8 cellular contexts compared by ENCODE assay signal in genomic region chr12:122123051-122123760, GRCh38. TPM values are rescaled to one million over a fixed set of nuclear protein-coding genes. Genes with fewer than 3 reads are reported as not detected.
DNase-seq lines count a peak whose midpoint lies in the region; ATAC-seq and TF ChIP-seq lines count a peak whose summit lies in the region.

No MANE protein-coding gene starts in this region.

- H3K9me2 ChIP-seq in Loucy (replicated peaks; ENCODE audit: low read depth, low read length), result no peaks in the 10 kb centered on the region

- peak; percentile 86 for TF ChIP-seq CTCF in DND-41 (IDR thresholded peaks at IDR 0.05; ENCODE audit: borderline replicate concordance, extremely low read depth, low read length, poor library complexity, severe bottlenecking)
- peak; percentile 89 for TF ChIP-seq CTCF in Loucy (conservative IDR thresholded peaks at IDR 0.05; ENCODE audit: low read length)
- peak; percentile 55 to 87 (median 77) for TF ChIP-seq CTCF in heart right ventricle (IDR thresholded peaks at IDR 0.05)

- H3K4me3 ChIP-seq in DND-41 (ENCODE audit: low read depth in 1 of 2, low read length in 2 of 2) (0 out of 4 replicates have a peak overlapping the region, but pooled peaks of 1 of the 2 experiments have one; percentile 9), Loucy (ENCODE audit: low read length, poor library complexity, severe bottlenecking) (no peak overlapping the region), heart right ventricle (peak overlapping the region in 1 of 10 donors; percentile 18), rectal smooth muscle tissue (ENCODE audit: low read length) (no peak overlapping the region)

- no peaks in the 10 kb centered on the region for H3K9me3 Mint-ChIP-seq in activated naive CD8-positive, alpha-beta T cell treated with anti-CD3 and anti-CD28 coated beads, Interleukin-2, amount 10 ng/mL, durations not matched to agents 7 days and 5 days

- H3F3A ChIP-seq in Loucy (ENCODE audit: low read depth), result no peaks in the 10 kb centered on the region

- H3K36me3 ChIP-seq in DND-41 (ENCODE audit: insufficient read depth, low read length), result peaks cover 13% of the 10 kb centered on the region
- H3K36me3 ChIP-seq in Loucy (ENCODE audit: insufficient read depth, low read length), result peaks cover 11% of the 10 kb centered on the region; the same call in 1 of the 2 replicates
- H3K36me3 ChIP-seq in heart right ventricle, result peaks cover 0 to 17% (median 9%) of the 10 kb centered on the region in 9 donors
- H3K36me3 ChIP-seq in rectal smooth muscle tissue (ENCODE audit: control insufficient read depth, insufficient read depth, low read length), result peaks cover 12% of the 10 kb centered on the region

- H2AFZ ChIP-seq in DND-41 (ENCODE audit: low read depth, low read length), result 0 out of 2 replicates have a peak overlapping the region, but pooled peaks have one; percentile 24
- H2AFZ ChIP-seq in Loucy (ENCODE audit: low read length), result no peak overlapping the region

- peak overlapping the region; percentile 54 for H3K4me3 Mint-ChIP-seq in activated naive CD8-positive, alpha-beta T cell treated with anti-CD3 and anti-CD28 coated beads, Interleukin-2, amount 10 ng/mL, durations not matched to agents 7 days and 5 days

- H3K9me3 ChIP-seq in DND-41 (ENCODE audit: insufficient read depth, low read length, severe bottlenecking) (no peaks in the 10 kb centered on the region), Loucy (ENCODE audit: insufficient read depth, low read depth, low read length) (no peaks in the 10 kb centered on the region), heart right ventricle (no peaks in the 10 kb centered on the region)

- H3K4me1 ChIP-seq in DND-41 (ENCODE audit: insufficient read depth, low read length) (peaks cover 10% of the 10 kb centered on the region), Loucy (ENCODE audit: insufficient read depth, low read length, poor library complexity, severe bottlenecking) (no peaks in the 10 kb centered on the region), heart right ventricle (peaks cover 8 to 61% (median 39%) of the 10 kb centered on the region in 9 donors), rectal smooth muscle tissue (ENCODE audit: control insufficient read depth, insufficient read depth, low read length) (peaks cover 31% of the 10 kb centered on the region)

- WGBS in heart right ventricle, 2 donors, result 19 to 22% methylated on average over 22 of the region's 22 CpGs

- H3K27ac Mint-ChIP-seq in activated naive CD8-positive, alpha-beta T cell treated with anti-CD3 and anti-CD28 coated beads, Interleukin-2, amount 10 ng/mL, durations not matched to agents 7 days and 5 days, result peak overlapping the region; percentile 73

- H3K27ac ChIP-seq in DND-41 (ENCODE audit: low read length), result peak overlapping the region; percentile 57
- H3K27ac ChIP-seq in heart right ventricle, result peak overlapping the region in 3 of 10 donors; percentile 30 to 58 (median 51)
- peak overlapping the region; percentile 77 for H3K27ac ChIP-seq in rectal smooth muscle tissue (ENCODE audit: low read depth, low read length)

- POLR2A ChIA-PET in activated naive CD8-positive, alpha-beta T cell treated with anti-CD3 and anti-CD28 coated beads, Interleukin-2, amount 10 ng/mL, durations not matched to agents 7 days and 5 days (lab: Charles Lee), result interaction anchor here (1.1 to 2.1 kb wide), 3 partner anchors 43 to 69 kb away, joined by 3 to 12 read pairs (median 8); partner anchors contain the start of gene MLXIP

- H4K20me1 ChIP-seq in DND-41 (ENCODE audit: insufficient read depth, low read length), result peaks cover 41% of the 10 kb centered on the region
- H4K20me1 ChIP-seq in Loucy (ENCODE audit: insufficient read depth, low read length, poor library complexity, severe bottlenecking), result peaks cover 6% of the 10 kb centered on the region

- intact Hi-C loops in heart right ventricle (cut with DNase I), result loop anchor here in 8 of 10 donors (1.0 to 10.0 kb wide), 9 partner anchors 41 to 208 kb away; partner anchors contain the start of gene CFAP251 (in 3 of the 8)

- ATAC-seq in DND-41 (ENCODE audit: insufficient read depth, low read depth) (peak; percentile 84), heart right ventricle (peak; percentile 36 to 67 (median 52)), GM18858 (IDR thresholded peaks at IDR 0.05; ENCODE audit: unreplicated experiment) (no peak), GM19023 (IDR thresholded peaks at IDR 0.05; ENCODE audit: unreplicated experiment) (no peak)
- peak; percentile 53 for ATAC-seq in activated naive CD8-positive, alpha-beta T cell treated with anti-CD3 and anti-CD28 coated beads, Interleukin-2, amount 10 ng/mL, durations not matched to agents 7 days and 5 days (ENCODE audit: low read depth)

- H3K4me2 ChIP-seq in DND-41 (ENCODE audit: insufficient read depth, low read length) (peak overlapping the region; percentile 49), Loucy (ENCODE audit: low read depth, low read length, poor library complexity, severe bottlenecking) (no peak overlapping the region)

- no peaks in the 10 kb centered on the region for H3K27me3 ChIP-seq in DND-41 (ENCODE audit: insufficient read depth, low read length, poor library complexity)
- H3K27me3 ChIP-seq in Loucy (ENCODE audit: insufficient read depth, low read length, poor library complexity, severe bottlenecking), result no peaks in the 10 kb centered on the region
- H3K27me3 ChIP-seq in heart right ventricle, result no peaks in the 10 kb centered on the region
- H3K27me3 ChIP-seq in rectal smooth muscle tissue (ENCODE audit: control insufficient read depth, insufficient read depth, low read length), result no peaks in the 10 kb centered on the region

- H3K27me3 Mint-ChIP-seq in activated naive CD8-positive, alpha-beta T cell treated with anti-CD3 and anti-CD28 coated beads, Interleukin-2, amount 10 ng/mL, durations not matched to agents 7 days and 5 days, result no peaks in the 10 kb centered on the region

- peaks cover 1% of the 10 kb centered on the region for H3K36me3 Mint-ChIP-seq in activated naive CD8-positive, alpha-beta T cell treated with anti-CD3 and anti-CD28 coated beads, Interleukin-2, amount 10 ng/mL, durations not matched to agents 7 days and 5 days

- H3K79me2 ChIP-seq in DND-41 (ENCODE audit: insufficient read depth, low read length) (peaks cover 37% of the 10 kb centered on the region), Loucy (ENCODE audit: insufficient read depth, low read length) (peaks cover 41% of the 10 kb centered on the region)

- peak; percentile 79 for DNase-seq in DND-41
- DNase-seq in SW480 (ENCODE audit: low spot score), result peak; percentile 35
- peak; percentile 69 for DNase-seq in activated naive CD8-positive, alpha-beta T cell treated with anti-CD3 and anti-CD28 coated beads, Interleukin-2, amount 10 ng/mL, durations not matched to agents 7 days and 5 days
- DNase-seq in heart right ventricle, result peak; percentile 44 to 77

- no peak overlapping the region for H3K9ac ChIP-seq in DND-41 (ENCODE audit: low read depth, low read length)
- H3K9ac ChIP-seq in Loucy (ENCODE audit: low read depth, low read length, poor library complexity, severe bottlenecking), result no peak overlapping the region
- no peak overlapping the region for H3K9ac ChIP-seq in rectal smooth muscle tissue (ENCODE audit: low read length)

- H3K4me1 Mint-ChIP-seq in activated naive CD8-positive, alpha-beta T cell treated with anti-CD3 and anti-CD28 coated beads, Interleukin-2, amount 10 ng/mL, durations not matched to agents 7 days and 5 days, result peaks cover 27% of the 10 kb centered on the region

RNA-seq across cellular contexts. Expression of gene MLXIP, which starts 44.6 kb away (rescaled TPM):
- 10 to 100 TPM; 61.0 to 61.7 TPM for total RNA-seq in activated naive CD8-positive, alpha-beta T cell treated with anti-CD3 and anti-CD28 coated beads, Interleukin-2, amount 10 ng/mL, durations not matched to agents 7 days and 5 days
- total RNA-seq in heart right ventricle, result 10 to 100 TPM; 17.3 to 37.9 (median 20.9) TPM
- polyA plus RNA-seq in heart right ventricle, result 10 to 100 TPM; 11.5 to 26.6 TPM

RNA-seq across cellular contexts. Expression of gene IL31, which starts 50.8 kb away (rescaled TPM):
- not detected for total RNA-seq in activated naive CD8-positive, alpha-beta T cell treated with anti-CD3 and anti-CD28 coated beads, Interleukin-2, amount 10 ng/mL, durations not matched to agents 7 days and 5 days
- total RNA-seq in heart right ventricle, result not detected
- polyA plus RNA-seq in heart right ventricle, result not detected

RNA-seq across cellular contexts. Expression of gene LRRC43, which starts 59.7 kb away (rescaled TPM):
- total RNA-seq in activated naive CD8-positive, alpha-beta T cell treated with anti-CD3 and anti-CD28 coated beads, Interleukin-2, amount 10 ng/mL, durations not matched to agents 7 days and 5 days, result under 1 TPM in 1 of 2 experiments, not detected in 1; 0.50 TPM
- 1 to 10 TPM in 3 of 10 donors, under 1 TPM in 5, not detected in 2; 0.23 to 1.6 (median 0.74) TPM for total RNA-seq in heart right ventricle
- polyA plus RNA-seq in heart right ventricle, result under 1 TPM; 0.07 to 0.73 TPM

Comparison
In these comparisons a context has a peak if more than half of its experiments do, and no peak if none do; other contexts are left out.
1. ATAC-seq: peak in DND-41 (single experiment), activated naive CD8-positive, alpha-beta T cell treated with anti-CD3 and anti-CD28 coated beads, Interleukin-2, amount 10 ng/mL, durations not matched to agents 7 days and 5 days (single experiment) and heart right ventricle (8 of 8); none in GM18858 (single experiment) and GM19023 (single experiment).
2. Peak in every context shown above with its lines, with median percentiles within 50 percentile points of each other: DNase-seq and CTCF ChIP-seq.